ENCODE assay signal across 9 cellular contexts in genomic region chr1:234841710-234842231, GRCh38.
A peak's percentile ranks its signal among the peaks of the same experiment; 100 is the strongest.
DNase-seq lines count a peak whose midpoint lies in the region; ATAC-seq and TF ChIP-seq lines count a peak whose summit lies in the region.
"Had no signal": no experiment of that assay in that cellular context is flagged by ENCODE, and none has a peak within 500 bp of the region (broad histone marks: within the 10 kb centered on the region; RNA-seq: fewer than 3 reads in every experiment).

No MANE protein-coding gene starts in this region.

- intact Hi-C loops in colonic mucosa (cut with DNase I) = no loop called here

- H3K4me3 Mint-ChIP-seq in stimulated activated naive CD8-positive, alpha-beta T cell treated with anti-CD3 and anti-CD28 coated beads, Interleukin-15, Interleukin-2, amounts not matched to agents 100 ng/mL and 50 ng/mL, for 24 hours = peak overlapping the region; percentile 15

- H3K9me3 Mint-ChIP-seq in stimulated activated naive CD8-positive, alpha-beta T cell treated with anti-CD3 and anti-CD28 coated beads, Interleukin-15, Interleukin-2, amounts not matched to agents 100 ng/mL and 50 ng/mL, for 24 hours = no peaks in the 10 kb centered on the region

- no peak for TF ChIP-seq CTCF in colonic mucosa (IDR thresholded peaks at IDR 0.05)

- H3K36me3 ChIP-seq in colonic mucosa = no peaks in the 10 kb centered on the region

- no peaks in the 10 kb centered on the region for H3K4me1 ChIP-seq in colonic mucosa
- H3K4me1 ChIP-seq: Caco-2 had no signal

- no peaks in the 10 kb centered on the region for H3K27me3 ChIP-seq in colonic mucosa

- H3K4me3 ChIP-seq in colonic mucosa = no peak overlapping the region

- H3K27me3 Mint-ChIP-seq in stimulated activated naive CD8-positive, alpha-beta T cell treated with anti-CD3 and anti-CD28 coated beads, Interleukin-15, Interleukin-2, amounts not matched to agents 100 ng/mL and 50 ng/mL, for 24 hours = no peaks in the 10 kb centered on the region

- DNase-seq in stimulated activated naive CD8-positive, alpha-beta T cell treated with anti-CD3 and anti-CD28 coated beads, Interleukin-15, Interleukin-2, amounts not matched to agents 100 U/mL and 50 U/mL, for 24 hours = no peak
- DNase-seq in UCSD-AML1 (lab: John Stamatoyannopoulos, UW; ENCODE audit: unreplicated experiment) (peak; percentile 40), islet precursor cell (peak; percentile 13), SK-N-DZ (ENCODE audit: low spot score) (no peak), colonic mucosa (no peak), NCI-H345 treated with DMSO at 0.1 percent for 48 hours (lab: John Stamatoyannopoulos, UW; ENCODE audit: unreplicated experiment) (no peak)
- DNase-seq: Caco-2 had no signal

- peak overlapping the region; percentile 26 for H3K27ac Mint-ChIP-seq in stimulated activated naive CD8-positive, alpha-beta T cell treated with anti-CD3 and anti-CD28 coated beads, Interleukin-15, Interleukin-2, amounts not matched to agents 100 ng/mL and 50 ng/mL, for 24 hours

- H3K27ac ChIP-seq in colonic mucosa = no peak overlapping the region

- H3K4me1 Mint-ChIP-seq in stimulated activated naive CD8-positive, alpha-beta T cell treated with anti-CD3 and anti-CD28 coated beads, Interleukin-15, Interleukin-2, amounts not matched to agents 100 ng/mL and 50 ng/mL, for 24 hours (ENCODE audit: low read depth) = peaks cover 79% of the 10 kb centered on the region

- H3K9ac ChIP-seq in colonic mucosa (ENCODE audit: low read depth in 2 of 2, low read length in 2 of 2) = no peak overlapping the region

- H3K9me3 ChIP-seq in colonic mucosa = no peaks in the 10 kb centered on the region
- H3K9me3 ChIP-seq: Caco-2 had no signal

- no peak for ATAC-seq in stimulated activated naive CD8-positive, alpha-beta T cell treated with anti-CD3 and anti-CD28 coated beads, Interleukin-15, Interleukin-2, amounts not matched to agents 100 U/mL and 50 U/mL, for 24 hours
- no peak for ATAC-seq in HG03342 (IDR thresholded peaks at IDR 0.05; ENCODE audit: unreplicated experiment)

- no peaks in the 10 kb centered on the region for H3K36me3 Mint-ChIP-seq in stimulated activated naive CD8-positive, alpha-beta T cell treated with anti-CD3 and anti-CD28 coated beads, Interleukin-15, Interleukin-2, amounts not matched to agents 100 ng/mL and 50 ng/mL, for 24 hours (ENCODE audit: low read depth)

Comparison
In these comparisons a context has a peak if more than half of its experiments do, and no peak if none do; other contexts are left out.
1. DNase-seq: peak in UCSD-AML1 (single experiment) and islet precursor cell (single experiment); none in stimulated activated naive CD8-positive, alpha-beta T cell treated with anti-CD3 and anti-CD28 coated beads, Interleukin-15, Interleukin-2, amounts not matched to agents 100 U/mL and 50 U/mL, for 24 hours (single experiment), SK-N-DZ (single experiment), colonic mucosa (single experiment) and NCI-H345 treated with DMSO at 0.1 percent for 48 hours (single experiment).